In the genomic region with DNA sequence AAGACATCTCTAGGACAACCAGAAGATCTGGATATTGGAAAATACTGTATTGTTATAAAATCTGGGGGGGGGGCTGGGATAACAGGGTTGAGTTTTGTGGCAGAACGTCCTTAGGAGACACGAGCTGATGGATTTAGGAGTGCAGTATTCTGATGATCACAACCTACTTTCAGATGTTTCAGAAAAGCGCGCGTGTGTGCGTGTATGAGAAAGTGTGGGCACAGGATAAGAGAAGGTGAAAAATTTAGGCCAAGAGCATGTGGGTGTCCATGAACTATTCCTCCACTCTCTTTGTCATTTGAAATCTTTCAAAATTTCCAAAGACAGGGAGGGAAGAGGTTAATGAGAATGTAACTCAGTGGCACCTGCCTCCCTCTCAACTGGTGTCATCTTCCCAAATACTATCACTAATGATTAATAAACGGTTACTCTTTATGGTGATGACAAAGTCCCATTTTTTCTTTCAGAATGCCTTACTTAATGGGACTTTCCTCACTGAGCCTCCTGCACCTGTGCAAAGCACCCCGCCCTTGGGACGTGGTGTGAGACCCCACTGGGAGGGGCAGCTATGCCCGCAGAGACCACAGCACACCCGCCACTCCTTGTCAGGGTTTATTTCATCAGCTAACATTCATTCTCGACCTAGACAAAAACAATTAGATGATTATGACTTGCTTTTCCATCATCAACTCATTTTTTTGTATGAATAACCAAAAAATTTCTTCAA, we compare ENCODE assay signal across 1 cellular context.
TF ChIP-seq lines count a peak whose summit lies in the region.

No MANE protein-coding gene starts in this region.

TF ChIP-seq in K562, 482 proteins besides CTCF, POLR2A, EP300 and RAD21:
- TF ChIP-seq CBFA2T3 (IDR thresholded peaks at IDR 0.05) (no peak), CBX3 (IDR thresholded peaks at IDR 0.05; ENCODE audit: borderline replicate concordance in 1 of 2, low read length in 2 of 2) (no peak), SIX5 (IDR thresholded peaks at IDR 0.05; ENCODE audit: borderline replicate concordance in 1 of 2, insufficient read depth in 1 of 2, low read depth in 1 of 2, low read length in 2 of 2) (no peak), ZNF583 (CRISPR knock-in tag; IDR thresholded peaks at IDR 0.05) (no peak), ETV6 (IDR thresholded peaks at IDR 0.05; ENCODE audit: borderline replicate concordance in 1 of 2, low read depth in 2 of 2, low read length in 1 of 2) (no peak), ETV6 (CRISPR knock-in tag; IDR thresholded peaks at IDR 0.05; ENCODE audit: borderline replicate concordance) (no peak)
- TF ChIP-seq, protein P1, sequence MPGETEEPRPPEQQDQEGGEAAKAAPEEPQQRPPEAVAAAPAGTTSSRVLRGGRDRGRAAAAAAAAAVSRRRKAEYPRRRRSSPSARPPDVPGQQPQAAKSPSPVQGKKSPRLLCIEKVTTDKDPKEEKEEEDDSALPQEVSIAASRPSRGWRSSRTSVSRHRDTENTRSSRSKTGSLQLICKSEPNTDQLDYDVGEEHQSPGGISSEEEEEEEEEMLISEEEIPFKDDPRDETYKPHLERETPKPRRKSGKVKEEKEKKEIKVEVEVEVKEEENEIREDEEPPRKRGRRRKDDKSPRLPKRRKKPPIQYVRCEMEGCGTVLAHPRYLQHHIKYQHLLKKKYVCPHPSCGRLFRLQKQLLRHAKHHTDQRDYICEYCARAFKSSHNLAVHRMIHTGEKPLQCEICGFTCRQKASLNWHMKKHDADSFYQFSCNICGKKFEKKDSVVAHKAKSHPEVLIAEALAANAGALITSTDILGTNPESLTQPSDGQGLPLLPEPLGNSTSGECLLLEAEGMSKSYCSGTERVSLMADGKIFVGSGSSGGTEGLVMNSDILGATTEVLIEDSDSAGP (CRISPR knock-in tag; IDR thresholded peaks at IDR 0.05), result no peak
